ENCODE assay signal across 17 cellular contexts in the genomic region with DNA sequence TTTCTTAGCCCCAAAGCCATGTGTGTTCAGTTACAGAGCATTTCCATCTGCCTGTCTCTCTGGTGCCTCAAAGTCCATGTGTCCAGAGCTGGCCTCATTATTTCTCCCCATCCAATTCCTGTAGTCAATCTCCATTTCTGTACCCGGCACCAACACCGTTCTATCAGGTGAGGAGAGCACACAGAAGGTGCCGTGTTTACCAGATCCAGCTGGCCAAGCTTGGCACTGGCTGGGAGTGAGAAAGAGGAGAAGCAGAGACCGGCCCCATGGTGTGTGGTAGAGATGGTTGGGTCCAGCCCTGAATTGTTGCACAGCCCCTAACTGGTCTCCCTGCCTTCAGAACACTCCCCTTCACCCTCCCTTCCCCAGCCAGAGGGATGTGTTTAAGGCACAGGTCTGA. TPM values are rescaled to one million over a fixed set of nuclear protein-coding genes. Genes with fewer than 3 reads are reported as not detected.
A peak's percentile ranks its signal among the peaks of the same experiment; 100 is the strongest.
DNase-seq lines count a peak whose midpoint lies in the region; ATAC-seq and TF ChIP-seq lines count a peak whose summit lies in the region.
"Had no signal": no experiment of that assay in that cellular context is flagged by ENCODE, and none has a peak within 500 bp of the region (broad histone marks: within the 10 kb centered on the region; RNA-seq: fewer than 3 reads in every experiment).

No MANE protein-coding gene starts in this region.

- H3F3A ChIP-seq in GM23338 (replicated peaks; ENCODE audit: low read depth) = no peaks in the 10 kb centered on the region
- H3F3A ChIP-seq in neural progenitor cell (ENCODE audit: low read depth) = peaks cover 13% of the 10 kb centered on the region

- H3K79me2 ChIP-seq in GM23338 (replicated peaks; ENCODE audit: insufficient read depth) (no peaks in the 10 kb centered on the region), neural progenitor cell (ENCODE audit: low read depth) (no peaks in the 10 kb centered on the region)

- H4K20me1 ChIP-seq in GM23338 (replicated peaks; ENCODE audit: insufficient read depth) = no peaks in the 10 kb centered on the region
- H4K20me1 ChIP-seq in neural progenitor cell (ENCODE audit: low read depth) = no peaks in the 10 kb centered on the region

- H3K27me3 Mint-ChIP-seq in T-helper 1 cell treated with Interleukin-12 subunit alpha and Interleukin-12 subunit beta and Interleukin-4 antibody, amounts not matched to agents 30 μg/mL and 1 μg/mL, for 36 hours (ENCODE audit: low read depth) = peaks cover 15% of the 10 kb centered on the region
- H3K27me3 Mint-ChIP-seq in GM23338 (ENCODE audit: insufficient read depth, low read depth, poor library complexity) (peaks cover 18% of the 10 kb centered on the region), brain (peaks cover 10% of the 10 kb centered on the region), neural progenitor cell (ENCODE audit: insufficient read depth, low read depth) (peaks cover 22% of the 10 kb centered on the region)
- no peaks in the 10 kb centered on the region for H3K27me3 Mint-ChIP-seq in activated T-cell treated with anti-CD3 and anti-CD28 coated beads, Interleukin-2, amount 50 U/mL, for 4 hours (ENCODE audit: low read depth)

- H3K4me1 ChIP-seq in GM23338 (ENCODE audit: insufficient read depth) (peaks cover 23% of the 10 kb centered on the region), neural progenitor cell (peaks cover 25% of the 10 kb centered on the region)
- H3K4me1 ChIP-seq: HAP-1 had no signal

- no peak for TF ChIP-seq CTCF in GM23338 (conservative IDR thresholded peaks at IDR 0.05; ENCODE audit: low read depth in 2 of 2)
- no peak for TF ChIP-seq CTCF in brain (conservative IDR thresholded peaks at IDR 0.05)
- no peak for TF ChIP-seq CTCF in neural progenitor cell (IDR thresholded peaks at IDR 0.05)

- ATAC-seq in GM23338 = no peak
- no peak for ATAC-seq in activated T-cell treated with anti-CD3 and anti-CD28 coated beads, Interleukin-2, amount 50 U/mL, for 4 hours
- no peak for ATAC-seq in HG02610 (IDR thresholded peaks at IDR 0.05; ENCODE audit: unreplicated experiment)

- peaks cover 4% of the 10 kb centered on the region for H3K36me3 Mint-ChIP-seq in T-helper 1 cell treated with Interleukin-12 subunit alpha and Interleukin-12 subunit beta and Interleukin-4 antibody, amounts not matched to agents 30 μg/mL and 1 μg/mL, for 36 hours (ENCODE audit: low read depth)
- no peaks in the 10 kb centered on the region for H3K36me3 Mint-ChIP-seq in GM23338 (ENCODE audit: low read depth)
- no peaks in the 10 kb centered on the region for H3K36me3 Mint-ChIP-seq in brain
- H3K36me3 Mint-ChIP-seq in neural progenitor cell = no peaks in the 10 kb centered on the region
- no peaks in the 10 kb centered on the region for H3K36me3 Mint-ChIP-seq in activated T-cell treated with anti-CD3 and anti-CD28 coated beads, Interleukin-2, amount 50 U/mL, for 4 hours (ENCODE audit: insufficient read depth)

- DNase-seq in T-helper 1 cell = no peak
- DNase-seq in GM23338 (ENCODE audit: low spot score) = no peak
- no peak for DNase-seq in neural progenitor cell (ENCODE audit: low spot score)
- DNase-seq in activated T-cell treated with anti-CD3 and anti-CD28 coated beads, Interleukin-2, amount 50 U/mL, for 4 hours = no peak
- DNase-seq in GF-D8 (lab: John Stamatoyannopoulos, UW) = no peak
- DNase-seq: activated gamma-delta T cell treated with Interleukin-2 at 50 U/mL for 16 hours, mesendoderm, NCI-H1436 treated with DMSO at 0.1 percent for 48 hours, RPMI8226, upper lobe of right lung had no signal

- peaks cover 29% of the 10 kb centered on the region for H3K4me1 Mint-ChIP-seq in T-helper 1 cell treated with Interleukin-12 subunit alpha and Interleukin-12 subunit beta and Interleukin-4 antibody, amounts not matched to agents 30 μg/mL and 1 μg/mL, for 36 hours (ENCODE audit: low read depth)
- H3K4me1 Mint-ChIP-seq in GM23338 (peaks cover 33% of the 10 kb centered on the region), brain (peaks cover 76% of the 10 kb centered on the region), neural progenitor cell (peaks cover 53% of the 10 kb centered on the region)
- peaks cover 33% of the 10 kb centered on the region for H3K4me1 Mint-ChIP-seq in activated T-cell treated with anti-CD3 and anti-CD28 coated beads, Interleukin-2, amount 50 U/mL, for 4 hours (ENCODE audit: low read depth)

- H3K4me3 ChIP-seq in GM23338 = no peak overlapping the region
- no peak overlapping the region for H3K4me3 ChIP-seq in neural progenitor cell
- H3K4me3 ChIP-seq: HAP-1, upper lobe of right lung had no signal

- H2AFZ ChIP-seq in GM23338 (0 out of 2 replicates have a peak overlapping the region, but pooled peaks have one; percentile 47), neural progenitor cell (replicated peaks) (no peak overlapping the region)

- no peaks in the 10 kb centered on the region for H3K36me3 ChIP-seq in GM23338 (ENCODE audit: insufficient read depth)
- no peaks in the 10 kb centered on the region for H3K36me3 ChIP-seq in neural progenitor cell
- H3K36me3 ChIP-seq: HAP-1, neutrophil, upper lobe of right lung had no signal

- peak overlapping the region; percentile 84 for H3K27ac Mint-ChIP-seq in T-helper 1 cell treated with Interleukin-12 subunit alpha and Interleukin-12 subunit beta and Interleukin-4 antibody, amounts not matched to agents 30 μg/mL and 1 μg/mL, for 36 hours
- no peak overlapping the region for H3K27ac Mint-ChIP-seq in GM23338
- peak overlapping the region in 4 of 5 experiments; percentile 29 to 94 (median 73) for H3K27ac Mint-ChIP-seq in brain
- peak overlapping the region; percentile 83 for H3K27ac Mint-ChIP-seq in neural progenitor cell

- no peaks in the 10 kb centered on the region for H3K9me3 Mint-ChIP-seq in T-helper 1 cell treated with Interleukin-12 subunit alpha and Interleukin-12 subunit beta and Interleukin-4 antibody, amounts not matched to agents 30 μg/mL and 1 μg/mL, for 36 hours
- H3K9me3 Mint-ChIP-seq in GM23338 (no peaks in the 10 kb centered on the region; the same call in 1 of the 3 replicates), brain (peaks cover 0 to 2% (median 0%) of the 10 kb centered on the region in 5 experiments), neural progenitor cell (no peaks in the 10 kb centered on the region)
- no peaks in the 10 kb centered on the region for H3K9me3 Mint-ChIP-seq in activated T-cell treated with anti-CD3 and anti-CD28 coated beads, Interleukin-2, amount 50 U/mL, for 4 hours

- H3K4me2 ChIP-seq in GM23338 = no peak overlapping the region
- no peak overlapping the region for H3K4me2 ChIP-seq in neural progenitor cell

- H3K27ac ChIP-seq in GM23338 (ENCODE audit: low read depth) = no peak overlapping the region
- H3K27ac ChIP-seq in neural progenitor cell = no peak overlapping the region
- H3K27ac ChIP-seq: C4-2B, epithelial cell of prostate, neutrophil had no signal

- H3K4me3 Mint-ChIP-seq in T-helper 1 cell treated with Interleukin-12 subunit alpha and Interleukin-12 subunit beta and Interleukin-4 antibody, amounts not matched to agents 30 μg/mL and 1 μg/mL, for 36 hours = no peak overlapping the region
- H3K4me3 Mint-ChIP-seq in GM23338 = no peak overlapping the region
- peak overlapping the region in 1 of 5 experiments; percentile 26 for H3K4me3 Mint-ChIP-seq in brain
- no peak overlapping the region for H3K4me3 Mint-ChIP-seq in neural progenitor cell
- no peak overlapping the region for H3K4me3 Mint-ChIP-seq in activated T-cell treated with anti-CD3 and anti-CD28 coated beads, Interleukin-2, amount 50 U/mL, for 4 hours

- no peak overlapping the region for H3K9ac ChIP-seq in neural progenitor cell

- no peaks in the 10 kb centered on the region for H3K9me2 ChIP-seq in GM23338 (ENCODE audit: insufficient read depth)

- H3K9me3 ChIP-seq in neural progenitor cell (ENCODE audit: low read depth) = no peaks in the 10 kb centered on the region
- H3K9me3 ChIP-seq: HAP-1, neutrophil, upper lobe of right lung had no signal

- H3K27me3 ChIP-seq in GM23338 (ENCODE audit: insufficient read depth) (no peaks in the 10 kb centered on the region), neural progenitor cell (no peaks in the 10 kb centered on the region)
- H3K27me3 ChIP-seq: upper lobe of right lung had no signal

TF ChIP-seq in GM23338, 12 proteins besides CTCF, POLR2A, EP300 and RAD21 (continues in another document):
- TF ChIP-seq NANOG (IDR thresholded peaks at IDR 0.05; ENCODE audit: borderline replicate concordance) (no peak), STAT1 (IDR thresholded peaks at IDR 0.05; ENCODE audit: unreplicated experiment) (no peak)

RNA-seq across cellular contexts. Expression of a gene that starts 7.5 kb away (rescaled TPM):
- 47.4 and 59.5 TPM in 2 replicates for total RNA-seq in GM23338 (2014; rRNA removed; shearing (Covaris generic))
- polyA plus RNA-seq in GM23338 (2016; fragmentation: Nextera tagmentation; extraction: Ambion mirVana) (68.6 and 82.3 TPM in 2 replicates), brain (ENCODE audit: insufficient read depth, low read depth, low replicate concordance) (197 TPM)
- total RNA-seq in neural progenitor cell (ENCODE audit: low replicate concordance) = 53.0 and 86.1 TPM in 2 replicates
- 10 to 100 TPM; 36.2 to 39.1 (median 37.5) TPM for total RNA-seq in activated T-cell treated with anti-CD3 and anti-CD28 coated beads, Interleukin-2, amount 50 U/mL, for 4 hours
